Comparison of ENCODE assay signal across 1 cellular context in genomic region chr7:73678862-73679261, GRCh38.
TF ChIP-seq lines count a peak whose summit lies in the region.

No MANE protein-coding gene starts in this region.

TF ChIP-seq in K562, 482 proteins besides CTCF, POLR2A, EP300 and RAD21:
- TF ChIP-seq NFIC (IDR thresholded peaks at IDR 0.05) (peak; percentile 76), RBFOX2 (IDR thresholded peaks at IDR 0.05; ENCODE audit: low read depth, low read length) (0 out of 2 replicates have a peak, but pooled peaks have one; percentile 26), L3MBTL2 (IDR thresholded peaks at IDR 0.05) (peak; percentile 50; the same call in 1 of the 2 replicates), TFE3 (CRISPR knock-in tag; IDR thresholded peaks at IDR 0.05) (no peak), MGA (IDR thresholded peaks at IDR 0.05) (peak; percentile 38; the same call in 1 of the 2 replicates)
